ENCODE assay signal across 15 cellular contexts in the genomic region with DNA sequence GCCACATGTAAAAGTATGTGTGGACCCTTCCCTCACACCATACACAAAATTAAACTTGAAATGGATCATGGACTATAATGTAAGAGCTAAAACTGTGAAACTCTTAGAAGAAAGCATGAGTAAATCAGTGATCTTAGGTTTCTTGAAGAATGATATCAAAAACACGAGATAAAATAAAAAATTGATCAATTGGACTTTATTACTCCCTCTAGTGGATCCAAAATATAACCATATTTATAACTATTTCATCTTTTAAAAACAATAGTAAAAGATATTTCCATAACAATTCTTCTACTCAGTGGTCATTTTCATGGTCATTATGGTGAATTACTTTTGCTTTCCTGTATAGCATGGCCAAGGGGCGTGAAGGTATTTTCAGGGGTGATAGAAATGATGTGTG.
DNase-seq lines count a peak whose midpoint lies in the region; FAIRE-seq and TF ChIP-seq lines count a peak whose summit lies in the region.
"Had no signal": no experiment of that assay in that cellular context is flagged by ENCODE, and none has a peak within 500 bp of the region (broad histone marks: within the 10 kb centered on the region; RNA-seq: fewer than 3 reads in every experiment).

No MANE protein-coding gene starts in this region.

- H3K9me3 ChIP-seq in parathyroid adenoma (ENCODE audit: control insufficient read depth, low read length), result no peaks in the 10 kb centered on the region
- H3K9me3 ChIP-seq in CD8-positive, alpha-beta memory T cell (ENCODE audit: low read length), result no peaks in the 10 kb centered on the region

- H3K27me3 Mint-ChIP-seq in CD8-positive, alpha-beta memory T cell, result peaks cover 6 to 33% of the 10 kb centered on the region in 2 donors

- no peak overlapping the region for H3K27ac ChIP-seq in C4-2B
- no peak overlapping the region for H3K27ac ChIP-seq in brain microvascular endothelial cell
- H3K27ac ChIP-seq in parathyroid adenoma, result no peak overlapping the region
- no peak overlapping the region for H3K27ac ChIP-seq in CD8-positive, alpha-beta memory T cell (ENCODE audit: low read depth, low read length)
- H3K27ac ChIP-seq: SK-N-MC had no signal

- FAIRE-seq in GM12891 (lab: Jason Lieb, UNC), result no peak

- no peak for DNase-seq in LNCaP clone FGC (ENCODE audit: low read depth)
- no peak for DNase-seq in brain microvascular endothelial cell
- no peak for DNase-seq in activated CD4-positive, alpha-beta T cell treated with anti-CD3 and anti-CD28 coated beads for 48 hours
- DNase-seq in GM12891 (ENCODE audit: insufficient read length, low spot score), result no peak
- DNase-seq in CD8-positive, alpha-beta memory T cell, result no peak
- DNase-seq: activated CD4-positive, alpha-beta T cell treated with anti-CD3 and anti-CD28 coated beads, Interleukin-2, amount 10 ng/mL, durations not matched to agents 7 days and 5 days; activated T-cell treated with anti-CD3 and anti-CD28 coated beads, Interleukin-2, amount 50 U/mL, for 1 hour; CD8-positive, alpha-beta T cell; effector memory CD4-positive, alpha-beta T cell; Karpas-422; NCI-H446 had no signal

- no peak overlapping the region for H3K9ac ChIP-seq in parathyroid adenoma

- no peak for TF ChIP-seq POLR2A in GM12891 (IDR thresholded peaks at IDR 0.05; ENCODE audit: low read depth, low read length)

- CTCF ChIA-PET in CD8-positive, alpha-beta memory T cell (lab: Charles Lee), result interaction anchor here (1.3 to 1.4 kb wide), 2 partner anchors 44 to 220 kb away, joined by 3 to 6 read pairs; no protein-coding TSS in a partner anchor

- no peak overlapping the region for H3K4me2 ChIP-seq in parathyroid adenoma (ENCODE audit: low read length)

- no peaks in the 10 kb centered on the region for H3K4me1 Mint-ChIP-seq in CD8-positive, alpha-beta memory T cell
- H3K4me1 Mint-ChIP-seq: activated CD4-positive, alpha-beta T cell treated with anti-CD3 and anti-CD28 coated beads, Interleukin-2, amount 10 ng/mL, durations not matched to agents 7 days and 5 days; activated naive CD4-positive, alpha-beta T cell treated with anti-CD3 and anti-CD28 coated beads, Interleukin-2, amount 50 U/mL, for 24 hours had no signal

- no peaks in the 10 kb centered on the region for H3K27me3 ChIP-seq in brain microvascular endothelial cell (replicated peaks)
- no peaks in the 10 kb centered on the region for H3K27me3 ChIP-seq in parathyroid adenoma (ENCODE audit: control insufficient read depth, insufficient read depth, low read length)
- no peaks in the 10 kb centered on the region for H3K27me3 ChIP-seq in CD8-positive, alpha-beta memory T cell (ENCODE audit: insufficient read depth, low read length, poor library complexity, severe bottlenecking)

- H3K4me3 ChIP-seq in LNCaP clone FGC (ENCODE audit: low read depth, low read length), result no peak overlapping the region
- no peak overlapping the region for H3K4me3 ChIP-seq in brain microvascular endothelial cell (ENCODE audit: low read depth, low read length)
- H3K4me3 ChIP-seq in parathyroid adenoma (ENCODE audit: low read depth, low read length), result no peak overlapping the region
- H3K4me3 ChIP-seq in CD8-positive, alpha-beta memory T cell (ENCODE audit: low read length), result no peak overlapping the region
- H3K4me3 ChIP-seq: SK-N-MC had no signal

- no peak overlapping the region for H3K4me3 Mint-ChIP-seq in CD8-positive, alpha-beta memory T cell
- H3K4me3 Mint-ChIP-seq: activated CD4-positive, alpha-beta T cell treated with anti-CD3 and anti-CD28 coated beads, Interleukin-2, amount 10 ng/mL, durations not matched to agents 7 days and 5 days; activated naive CD4-positive, alpha-beta T cell treated with anti-CD3 and anti-CD28 coated beads, Interleukin-2, amount 50 U/mL, for 24 hours; CD8-positive, alpha-beta T cell had no signal

- TF ChIP-seq CTCF in C4-2B (conservative IDR thresholded peaks at IDR 0.05) (peak; percentile 27), LNCaP clone FGC (IDR thresholded peaks at IDR 0.05; ENCODE audit: control insufficient read depth, extremely low read depth, insufficient read depth) (0 out of 2 replicates have a peak, but pooled peaks have one; percentile 11), brain microvascular endothelial cell (IDR thresholded peaks at IDR 0.05; ENCODE audit: low read depth, low read length, missing control alignments) (peak; percentile 15), parathyroid adenoma (IDR thresholded peaks at IDR 0.05) (peak; percentile 8)

- POLR2A ChIA-PET in CD8-positive, alpha-beta memory T cell (lab: Charles Lee), result no interaction called here

- H3K36me3 ChIP-seq in brain microvascular endothelial cell (replicated peaks) (no peaks in the 10 kb centered on the region), parathyroid adenoma (ENCODE audit: control insufficient read depth, insufficient read depth, low read length) (no peaks in the 10 kb centered on the region)
- no peaks in the 10 kb centered on the region for H3K36me3 ChIP-seq in CD8-positive, alpha-beta memory T cell (ENCODE audit: insufficient read depth, low read length)

- H2AFZ ChIP-seq in parathyroid adenoma, result no peak overlapping the region

- no peaks in the 10 kb centered on the region for H3K36me3 Mint-ChIP-seq in CD8-positive, alpha-beta memory T cell
- H3K36me3 Mint-ChIP-seq: CD8-positive, alpha-beta T cell had no signal

- in situ Hi-C loops in brain microvascular endothelial cell (cut with HindIII; ENCODE audit: low pct_ligation_motif_present, low sequenced_read_pairs), result no loop called here

- peaks cover under 1 to 10% (median 7%) of the 10 kb centered on the region in 5 donors for H3K9me3 Mint-ChIP-seq in CD8-positive, alpha-beta memory T cell

- H3K27ac Mint-ChIP-seq in CD8-positive, alpha-beta memory T cell, result no peak overlapping the region
- H3K27ac Mint-ChIP-seq: activated CD4-positive, alpha-beta T cell treated with anti-CD3 and anti-CD28 coated beads, Interleukin-2, amount 10 ng/mL, durations not matched to agents 7 days and 5 days; activated naive CD4-positive, alpha-beta T cell treated with anti-CD3 and anti-CD28 coated beads, Interleukin-2, amount 50 U/mL, for 24 hours; CD8-positive, alpha-beta T cell had no signal

- no peaks in the 10 kb centered on the region for H3K4me1 ChIP-seq in parathyroid adenoma
- H3K4me1 ChIP-seq in CD8-positive, alpha-beta memory T cell (ENCODE audit: insufficient read depth, low read length), result no peaks in the 10 kb centered on the region

- no peaks in the 10 kb centered on the region for H3K79me2 ChIP-seq in parathyroid adenoma

TF ChIP-seq in GM12891, 5 proteins besides CTCF, POLR2A, EP300 and RAD21:
- TF ChIP-seq POU2F2 (IDR thresholded peaks at IDR 0.05; ENCODE audit: low read depth, low read length) (no peak), POLR2AphosphoS5 (IDR thresholded peaks at IDR 0.05; ENCODE audit: low read depth, low read length) (no peak), SPI1 (IDR thresholded peaks at IDR 0.05; ENCODE audit: low read depth, low read length) (no peak), PAX5 (IDR thresholded peaks at IDR 0.05; ENCODE audit: insufficient read depth, low read length, severe bottlenecking) (no peak), TAF1 (IDR thresholded peaks at IDR 0.05; ENCODE audit: low read depth, low read length) (no peak)
